Comparison of ENCODE assay signal across 9 cellular contexts in the genomic region with DNA sequence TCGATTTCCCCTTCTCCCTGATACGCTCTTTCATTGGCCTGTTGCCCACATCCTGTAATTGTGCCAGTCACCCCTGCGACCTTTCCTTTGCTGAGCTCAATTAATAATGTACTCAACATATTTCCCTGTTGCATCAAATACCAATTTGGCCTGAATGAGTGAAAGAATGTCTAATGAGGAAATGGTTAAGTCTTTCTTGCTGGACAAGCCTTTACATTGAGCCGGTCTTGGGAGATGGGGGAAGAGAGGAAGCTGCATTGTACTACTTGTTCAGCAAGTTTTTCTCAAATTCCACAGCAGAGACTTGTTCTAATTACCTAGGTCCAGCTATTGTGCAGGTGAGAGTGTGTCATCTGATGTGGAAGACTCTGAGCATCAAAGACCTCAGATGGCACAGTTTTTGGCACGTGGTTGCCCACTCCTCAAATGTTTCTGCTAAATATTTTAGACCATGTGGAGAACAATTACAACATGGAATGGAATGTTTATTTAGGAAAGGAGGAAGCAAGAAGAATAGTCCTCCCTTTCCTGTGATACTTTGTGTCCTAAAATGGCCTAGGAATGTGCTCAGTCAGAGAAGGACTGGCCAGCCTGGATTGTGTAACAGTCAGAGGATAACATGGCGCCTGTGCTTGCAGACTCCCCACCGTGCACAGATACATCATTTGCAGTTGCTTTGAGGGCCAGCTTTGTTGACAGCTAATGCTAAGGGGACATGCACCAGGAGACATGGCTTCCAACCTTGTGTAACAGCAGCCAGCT.
DNase-seq lines count a peak whose midpoint lies in the region; ATAC-seq, FAIRE-seq and TF ChIP-seq lines count a peak whose summit lies in the region.
"Had no signal": no experiment of that assay in that cellular context is flagged by ENCODE, and none has a peak within 500 bp of the region (broad histone marks: within the 10 kb centered on the region; RNA-seq: fewer than 3 reads in every experiment).

No MANE protein-coding gene starts in this region.

- H4K20me1 ChIP-seq in HepG2 (ENCODE audit: insufficient read depth, low read length), result no peaks in the 10 kb centered on the region

- H3K27me3 Mint-ChIP-seq in CD8-positive, alpha-beta T cell (ENCODE audit: low read depth), result peaks cover 8% of the 10 kb centered on the region

- no peaks in the 10 kb centered on the region for H3K36me3 Mint-ChIP-seq in CD8-positive, alpha-beta T cell

- 61% methylated on average over 7 of the region's 7 CpGs for WGBS in liver
- 24% methylated on average over 7 of the region's 7 CpGs for WGBS in HepG2 (ENCODE audit: low lambda C conversion rate)
- 35% methylated on average over 6 of the region's 7 CpGs for WGBS in mesenchymal stem cell
- 54 to 58% methylated on average over 7 of the region's 7 CpGs for WGBS in aorta, 2 donors

- ATAC-seq in HepG2 (no peak), esophagus mucosa (peak; percentile 71), aorta (ENCODE audit: low FRiP score) (peak; percentile 90)
- ATAC-seq in CD8-positive, alpha-beta T cell, result no peak

- POLR2A ChIA-PET in HepG2 (lab: Yijun Ruan, JAX), result no interaction called here
- POLR2A ChIA-PET in CD8-positive, alpha-beta T cell (lab: Charles Lee), result no interaction called here

- no peaks in the 10 kb centered on the region for H3K79me1 ChIP-seq in mesenchymal stem cell (replicated peaks; ENCODE audit: low read length, poor library complexity, severe bottlenecking)

- FAIRE-seq in HepG2 (lab: Jason Lieb, UNC), result no peak

- H2BK12ac ChIP-seq in mesenchymal stem cell (ENCODE audit: low read length in 2 of 2), result peak overlapping the region; percentile 49 to 83

- TF ChIP-seq CTCF in liver (IDR thresholded peaks at IDR 0.05; ENCODE audit: low read depth, low read length, missing input control) (no peak), HepG2 (CRISPR knock-in tag; IDR thresholded peaks at IDR 0.05) (no peak)
- no peak for TF ChIP-seq CTCF in CD8-positive, alpha-beta T cell (IDR thresholded peaks at IDR 0.05)

- H3K14ac ChIP-seq in mesenchymal stem cell (ENCODE audit: low read length in 2 of 2), result peak overlapping the region in 1 of 2 experiments; percentile 35

- peak overlapping the region; percentile 16 to 73 for H3K4ac ChIP-seq in mesenchymal stem cell (ENCODE audit: low read depth in 1 of 2, low read length in 2 of 2)

- H3K4me1 ChIP-seq in liver (ENCODE audit: control insufficient read depth in 4 of 4, insufficient read depth in 4 of 4, low read length in 3 of 4) (peaks cover 0 to 14% (median 7%) of the 10 kb centered on the region in 4 donors), HepG2 (ENCODE audit: insufficient read depth, low read length) (no peaks in the 10 kb centered on the region), mesenchymal stem cell (ENCODE audit: control insufficient read depth, insufficient read depth, low read depth, low read length) (peaks cover 4% of the 10 kb centered on the region), aorta (ENCODE audit: control insufficient read depth in 1 of 2, insufficient read depth in 2 of 2, low read length in 2 of 2) (peaks cover 0 to 3% of the 10 kb centered on the region in 2 donors)
- H3K4me1 ChIP-seq in CD8-positive, alpha-beta T cell (ENCODE audit: insufficient read depth, low read length), result no peaks in the 10 kb centered on the region

- H4K91ac ChIP-seq in mesenchymal stem cell (ENCODE audit: low read length), result peak overlapping the region; percentile 74

- no peak overlapping the region for H3K4me3 Mint-ChIP-seq in CD8-positive, alpha-beta T cell
- H3K4me3 Mint-ChIP-seq: T-helper 2 cell treated with Interferon-gamma antibody and Interleukin-4, amounts not matched to agents 5 μg/mL and 100 μg/mL, for 36 hours had no signal

- TF ChIP-seq EP300 in HepG2 (IDR thresholded peaks at IDR 0.05; ENCODE audit: low read depth in 2 of 2, low read length in 2 of 2), result no peak
- no peak for TF ChIP-seq EP300 in HepG2 (CRISPR knock-in tag; IDR thresholded peaks at IDR 0.05; ENCODE audit: borderline replicate concordance)

- H2AFZ ChIP-seq in HepG2 (ENCODE audit: low read length) (no peak overlapping the region), mesenchymal stem cell (ENCODE audit: low read depth, low read length) (peak overlapping the region; percentile 36)

- H4K8ac ChIP-seq in mesenchymal stem cell (ENCODE audit: low read length), result peak overlapping the region; percentile 45

- intact Hi-C loops in HepG2 (cut with micrococcal nuclease; ENCODE audit: unreplicated experiment) (no loop called here), aorta (cut with DNase I) (no loop called here)
- intact Hi-C loops in CD8-positive, alpha-beta T cell (cut with DNase I, micrococcal nuclease), result no loop called here

- no peak overlapping the region for H3K27ac ChIP-seq in liver (ENCODE audit: low read depth in 1 of 2, low read length in 2 of 2)
- H3K27ac ChIP-seq in HepG2 (ENCODE audit: extremely low read length, insufficient read depth, low read length), result no peak overlapping the region
- no peak overlapping the region for H3K27ac ChIP-seq in mesenchymal stem cell (ENCODE audit: low read length, poor library complexity, severe bottlenecking)
- H3K27ac ChIP-seq in aorta (ENCODE audit: low read depth in 1 of 2, low read length in 2 of 2), result no peak overlapping the region
- H3K27ac ChIP-seq in CD8-positive, alpha-beta T cell (ENCODE audit: low read depth, low read length), result no peak overlapping the region

- no peaks in the 10 kb centered on the region for H3K4me1 Mint-ChIP-seq in CD8-positive, alpha-beta T cell (ENCODE audit: low read depth)

- H2BK120ac ChIP-seq in mesenchymal stem cell (ENCODE audit: low read depth, low read length), result no peak overlapping the region

- H2BK15ac ChIP-seq in mesenchymal stem cell (ENCODE audit: low read depth, poor library complexity, severe bottlenecking), result no peak overlapping the region

- H2BK5ac ChIP-seq in mesenchymal stem cell (ENCODE audit: low read depth, low read length, poor library complexity, severe bottlenecking), result no peak overlapping the region

- TF ChIP-seq RAD21 in liver (IDR thresholded peaks at IDR 0.05) (no peak), HepG2 (CRISPR knock-in tag; IDR thresholded peaks at IDR 0.05) (no peak)

- H3K79me2 ChIP-seq in HepG2 (ENCODE audit: insufficient read depth, low read length), result no peaks in the 10 kb centered on the region

- H3K36me3 ChIP-seq in liver (ENCODE audit: control insufficient read depth in 4 of 4, insufficient read depth in 3 of 4, low read depth in 1 of 4, low read length in 3 of 4) (no peaks in the 10 kb centered on the region), HepG2 (replicated peaks in 1 of 2; ENCODE audit: control insufficient read depth in 1 of 2, insufficient read depth in 2 of 2, low read length in 2 of 2) (no peaks in the 10 kb centered on the region), mesenchymal stem cell (ENCODE audit: control insufficient read depth in 1 of 2, insufficient read depth in 2 of 2, low read depth in 1 of 2, low read length in 2 of 2) (no peaks in the 10 kb centered on the region), aorta (ENCODE audit: control insufficient read depth in 1 of 2, insufficient read depth in 2 of 2, low read length in 1 of 2) (no peaks in the 10 kb centered on the region)
- no peaks in the 10 kb centered on the region for H3K36me3 ChIP-seq in CD8-positive, alpha-beta T cell (ENCODE audit: insufficient read depth, low read length)

- H3K27me3 ChIP-seq in liver (ENCODE audit: control insufficient read depth in 4 of 4, insufficient read depth in 4 of 4, low read length in 3 of 4) (no peaks in the 10 kb centered on the region), HepG2 (ENCODE audit: control insufficient read depth in 1 of 2, insufficient read depth in 2 of 2, low read length in 2 of 2) (no peaks in the 10 kb centered on the region; a peak in 1 of 5 replicates), mesenchymal stem cell (ENCODE audit: control insufficient read depth in 1 of 2, insufficient read depth in 1 of 2, low read length in 2 of 2) (no peaks in the 10 kb centered on the region), aorta (ENCODE audit: control insufficient read depth in 1 of 2, insufficient read depth in 2 of 2, low read length in 1 of 2) (no peaks in the 10 kb centered on the region)
- no peaks in the 10 kb centered on the region for H3K27me3 ChIP-seq in CD8-positive, alpha-beta T cell (ENCODE audit: insufficient read depth, low read length)

- CTCF ChIA-PET in HepG2 (lab: Yijun Ruan, JAX; ENCODE audit: low intra/inter-chr PET ratio, low total read pairs), result no interaction called here
- CTCF ChIA-PET in CD8-positive, alpha-beta T cell (lab: Charles Lee), result no interaction called here

- H3K23ac ChIP-seq in mesenchymal stem cell (ENCODE audit: low read length in 2 of 2), result peak overlapping the region in 1 of 2 experiments; percentile 34

- no peak overlapping the region for H3K27ac Mint-ChIP-seq in CD8-positive, alpha-beta T cell
- H3K27ac Mint-ChIP-seq: T-helper 2 cell treated with Interferon-gamma antibody and Interleukin-4, amounts not matched to agents 5 μg/mL and 100 μg/mL, for 36 hours had no signal

- BruUV-seq in HepG2 (replicated peaks; lab: Mats Ljungman, UMichigan), result no TSS peak

- in situ Hi-C loops in HepG2 (cut with HindIII; ENCODE audit: extremely low pct_ligation_motif_present, low pct_unique_long_range_greater_than_20kb), result no loop called here

- peak overlapping the region; percentile 57 to 87 for H3K18ac ChIP-seq in mesenchymal stem cell (ENCODE audit: low read depth in 1 of 2, low read length in 2 of 2)

- H3K4me2 ChIP-seq in HepG2 (ENCODE audit: low read depth, low read length) (no peak overlapping the region), mesenchymal stem cell (ENCODE audit: low read length, poor library complexity, severe bottlenecking) (no peak overlapping the region)

- DNase-seq in HepG2 (ENCODE audit: low spot score) (no peak), mesenchymal stem cell (peak; percentile 29), aorta (peak in 1 of 2 donors; percentile 57), glomerular visceral epithelial cell (ENCODE audit: extremely low spot score) (no peak)
- no peak for DNase-seq in CD8-positive, alpha-beta T cell
- no peak for DNase-seq in activated CD4-positive, alpha-beta T cell treated with anti-CD3 and anti-CD28 coated beads for 48 hours

- H3K4me3 ChIP-seq in liver (ENCODE audit: low read depth in 1 of 3, low read length in 3 of 3), result no peak overlapping the region
- no peak overlapping the region for H3K4me3 ChIP-seq in HepG2 (replicated peaks in 1 of 3; ENCODE audit: insufficient read depth in 1 of 3, low read depth in 2 of 3, low read length in 3 of 3)
- H3K4me3 ChIP-seq in mesenchymal stem cell (ENCODE audit: insufficient read depth in 1 of 2, low read depth in 1 of 2, low read length in 2 of 2), result peak overlapping the region in 1 of 2 experiments; percentile 33
- no peak overlapping the region for H3K4me3 ChIP-seq in aorta (ENCODE audit: low read length in 2 of 2)
- no peak overlapping the region for H3K4me3 ChIP-seq in CD8-positive, alpha-beta T cell (ENCODE audit: low read depth, low read length)

- H2AK5ac ChIP-seq in mesenchymal stem cell (ENCODE audit: low read length, severe bottlenecking), result no peak overlapping the region

- no peaks in the 10 kb centered on the region for H3K9me3 ChIP-seq in liver (ENCODE audit: control insufficient read depth in 4 of 4, low read length in 3 of 4)
- H3K9me3 ChIP-seq in HepG2 (ENCODE audit: low read length), result no peaks in the 10 kb centered on the region
- H3K9me3 ChIP-seq in mesenchymal stem cell (ENCODE audit: control insufficient read depth, low read length), result no peaks in the 10 kb centered on the region
- H3K9me3 ChIP-seq in aorta (ENCODE audit: control insufficient read depth, low read length), result no peaks in the 10 kb centered on the region
- no peaks in the 10 kb centered on the region for H3K9me3 ChIP-seq in CD8-positive, alpha-beta T cell (ENCODE audit: low read length)

- no peak for TF ChIP-seq POLR2A in HepG2 (IDR thresholded peaks at IDR 0.05; ENCODE audit: insufficient read depth in 1 of 2, low read depth in 2 of 2, low read length in 2 of 2)

- H3K9ac ChIP-seq in liver (ENCODE audit: low read depth in 1 of 2, low read length in 2 of 2), result no peak overlapping the region
- H3K9ac ChIP-seq in HepG2 (ENCODE audit: insufficient read depth, low read depth, low read length), result no peak overlapping the region
- H3K9ac ChIP-seq in mesenchymal stem cell (ENCODE audit: low read length), result peak overlapping the region; percentile 31

- no peaks in the 10 kb centered on the region for H3K9me3 Mint-ChIP-seq in CD8-positive, alpha-beta T cell
- H3K9me3 Mint-ChIP-seq: T-helper 2 cell treated with Interferon-gamma antibody and Interleukin-4, amounts not matched to agents 5 μg/mL and 100 μg/mL, for 36 hours had no signal

Comparison
In these comparisons a context has a peak if more than half of its experiments do, and no peak if none do; other contexts are left out.
1. ATAC-seq: peak in esophagus mucosa (single experiment) and aorta (single experiment); none in HepG2 (single experiment) and CD8-positive, alpha-beta T cell (single experiment).